Comparison of ENCODE assay signal across 1 cellular context in genomic region chr16:9079430-9079812, GRCh38.
TF ChIP-seq lines count a peak whose summit lies in the region.

No MANE protein-coding gene starts in this region.

TF ChIP-seq in IMR-90, 13 proteins besides CTCF, POLR2A, EP300 and RAD21:
- TF ChIP-seq SMC3 (IDR thresholded peaks at IDR 0.05; ENCODE audit: low read depth, low read length), result no peak
- no peak for TF ChIP-seq MAZ (IDR thresholded peaks at IDR 0.05; ENCODE audit: borderline replicate concordance, low read depth, low read length)
- TF ChIP-seq BHLHE40 (IDR thresholded peaks at IDR 0.05; ENCODE audit: low read depth, low read length), result no peak
- TF ChIP-seq MAFK (IDR thresholded peaks at IDR 0.05; ENCODE audit: low read depth, low read length), result no peak
- no peak for TF ChIP-seq NFE2L2 (IDR thresholded peaks at IDR 0.05; ENCODE audit: low read depth, low read length)
- TF ChIP-seq CEBPB (IDR thresholded peaks at IDR 0.05; ENCODE audit: low read depth, low read length), result no peak
TF ChIP-seq in IMR-90: peak in this region for 0.
